8 cellular contexts compared by ENCODE assay signal in genomic region chr14:45133683-45134050, GRCh38. TPM values are rescaled to one million over a fixed set of nuclear protein-coding genes. Genes with fewer than 3 reads are reported as not detected.
DNase-seq lines count a peak whose midpoint lies in the region; ATAC-seq and TF ChIP-seq lines count a peak whose summit lies in the region.

No MANE protein-coding gene starts in this region.

- H3K27me3 ChIP-seq in gastroesophageal sphincter = no peaks in the 10 kb centered on the region
- H3K27me3 ChIP-seq in psoas muscle (ENCODE audit: insufficient read depth in 3 of 3, low read length in 2 of 3) = no peaks in the 10 kb centered on the region

- intact Hi-C loops in psoas muscle (cut with DNase I) = loop anchor here (2.0 to 5.0 kb wide), 2 partner anchors 46 to 171 kb away; partner anchors contain the start of gene TOGARAM1 (in 2 of the 2)

- ATAC-seq in T-cell (replicated peaks in 1 of 4) = no peak
- peak; percentile 13 for ATAC-seq in gastroesophageal sphincter
- peak; percentile 6 to 28 (median 8) for ATAC-seq in psoas muscle
- ATAC-seq in GM18861 (IDR thresholded peaks at IDR 0.05; ENCODE audit: unreplicated experiment) = no peak

- WGBS in gastroesophageal sphincter (ENCODE audit: low coverage in 1 of 2), 2 donors = 0% methylated on average over 4 to 9 of the region's 9 CpGs
- WGBS in psoas muscle, 3 donors = 0 to 1% (median 1%) methylated on average over 9 of the region's 9 CpGs

- H3K27ac ChIP-seq in gastroesophageal sphincter = peak overlapping the region; percentile 59 to 90 (median 86)
- H3K27ac ChIP-seq in psoas muscle = peak overlapping the region; percentile 92

- H3K36me3 ChIP-seq in gastroesophageal sphincter = peaks cover 0 to 9% of the 10 kb centered on the region in 2 donors
- no peaks in the 10 kb centered on the region for H3K36me3 ChIP-seq in psoas muscle (ENCODE audit: insufficient read depth in 1 of 2, low read depth in 1 of 2)

- H3K9me3 Mint-ChIP-seq in T-cell = no peaks in the 10 kb centered on the region

- H3K4me1 Mint-ChIP-seq in T-cell = peaks cover 51 to 58% (median 53%) of the 10 kb centered on the region in 3 donors

- peaks cover 0 to 57% (median 16%) of the 10 kb centered on the region in 3 donors for H3K4me1 ChIP-seq in gastroesophageal sphincter
- H3K4me1 ChIP-seq in psoas muscle = peaks cover 58% of the 10 kb centered on the region

- peak overlapping the region; percentile 96 to 99 (median 98) for H3K4me3 Mint-ChIP-seq in T-cell

- POLR2A ChIA-PET in T-cell (lab: Charles Lee) = interaction anchor here (0.5 to 1.6 kb wide), 6 partner anchors 12 to 205 kb away, joined by 3 to 9 read pairs (median 3); partner anchors contain the start of genes KLHL28 (in 1 of the 2) and TOGARAM1 (in 1 of the 2)

- no peaks in the 10 kb centered on the region for H3K27me3 Mint-ChIP-seq in T-cell

- no peak for TF ChIP-seq POLR2A in gastroesophageal sphincter (IDR thresholded peaks at IDR 0.05)

- H3K4me3 ChIP-seq in GM12864 (ENCODE audit: low read depth, low read length) (peak overlapping the region; percentile 79), gastroesophageal sphincter (peak overlapping the region; percentile 50 to 74), psoas muscle (peak overlapping the region; percentile 86)

- H3K9me3 ChIP-seq in gastroesophageal sphincter (no peaks in the 10 kb centered on the region), psoas muscle (no peaks in the 10 kb centered on the region)

- TF ChIP-seq CTCF in GM12864 (IDR thresholded peaks at IDR 0.05; ENCODE audit: low read depth, low read length, missing control alignments) (no peak), gastroesophageal sphincter (IDR thresholded peaks at IDR 0.05) (no peak), psoas muscle (IDR thresholded peaks at IDR 0.05) (no peak)

- CTCF ChIA-PET in T-cell (lab: Charles Lee) = interaction anchor here (0.6 to 2.7 kb wide), 4 partner anchors 11 to 220 kb away, joined by 3 to 16 read pairs (median 4); partner anchors contain the start of genes KLHL28 (in 1 of the 2) and TOGARAM1 (in 1 of the 2)

- H3K27ac Mint-ChIP-seq in T-cell = peak overlapping the region; percentile 97 to 99

- H3K36me3 Mint-ChIP-seq in T-cell = no peaks in the 10 kb centered on the region

- TF ChIP-seq EP300 in gastroesophageal sphincter (IDR thresholded peaks at IDR 0.05) = no peak

- DNase-seq in GM12864 (ENCODE audit: low read depth) (no peak), T-cell (no peak), psoas muscle (no peak), amniotic stem cell (lab: John Stamatoyannopoulos, UW) (no peak), DMS114 treated with DMSO at 0.1 percent for 48 hours (lab: John Stamatoyannopoulos, UW; ENCODE audit: unreplicated experiment) (no peak), AG20443 (ENCODE audit: low spot score) (no peak)

RNA-seq across cellular contexts. Expression of gene FKBP3, which starts 0.6 kb away (rescaled TPM):
- 10 to 100 TPM; 33.8 to 49.3 (median 45.2) TPM for total RNA-seq in T-cell
- 10 to 100 TPM; 27.6 to 56.8 (median 35.5) TPM for total RNA-seq in gastroesophageal sphincter
- total RNA-seq in psoas muscle = 100 to 1,000 TPM; 169 to 202 (median 185) TPM
- polyA plus RNA-seq in psoas muscle = 100 to 1,000 TPM; 132 to 346 (median 260) TPM

RNA-seq across cellular contexts. Expression of gene FANCM, which starts 2.1 kb away (rescaled TPM):
- total RNA-seq in T-cell (10 to 100 TPM in 1 of 5 donors, 1 to 10 TPM in 4; 7.5 to 10.5 (median 8.7) TPM), gastroesophageal sphincter (1 to 10 TPM; 1.8 to 7.7 (median 4.3) TPM), psoas muscle (1 to 10 TPM; 1.5 to 2.4 (median 1.9) TPM)
- 1 to 10 TPM; 1.0 to 2.2 (median 1.7) TPM for polyA plus RNA-seq in psoas muscle

RNA-seq across cellular contexts. Expression of gene PRPF39, which starts 49.8 kb away (rescaled TPM):
- 10 to 100 TPM; 54.4 to 62.5 (median 56.9) TPM for total RNA-seq in T-cell
- 10 to 100 TPM; 11.3 to 35.1 (median 18.9) TPM for total RNA-seq in gastroesophageal sphincter
- 10 to 100 TPM; 13.8 to 32.4 (median 20.2) TPM for total RNA-seq in psoas muscle
- polyA plus RNA-seq in psoas muscle = 10 to 100 TPM; 10.1 to 23.4 (median 13.1) TPM

Comparison
In these comparisons a context has a peak if more than half of its experiments do, and no peak if none do; other contexts are left out.
1. ATAC-seq: peak in gastroesophageal sphincter (single experiment) and psoas muscle (4 of 4); none in T-cell (0 of 4) and GM18861 (single experiment).
2. Peak in every context shown above with its lines, with median percentiles within 50 percentile points of each other: H3K4me3 ChIP-seq.